Comparison of ENCODE assay signal across 16 cellular contexts in genomic region chr10:3362415-3362814, GRCh38.
DNase-seq lines count a peak whose midpoint lies in the region; ATAC-seq lines count a peak whose summit lies in the region.
"Had no signal": no experiment of that assay in that cellular context is flagged by ENCODE, and none has a peak within 500 bp of the region (broad histone marks: within the 10 kb centered on the region; RNA-seq: fewer than 3 reads in every experiment).

No MANE protein-coding gene starts in this region.

- H3K27me3 Mint-ChIP-seq in activated T-helper 17 cell treated with anti-CD3 and anti-CD28 coated beads, Interleukin-2, amount 50 U/mL, for 72 hours: no peaks in the 10 kb centered on the region
- H3K27me3 Mint-ChIP-seq: CD4-positive, CD25-positive, alpha-beta regulatory T cell had no signal

- H3K36me3 Mint-ChIP-seq in activated T-helper 17 cell treated with anti-CD3 and anti-CD28 coated beads, Interleukin-2, amount 50 U/mL, for 72 hours (ENCODE audit: low read depth): no peaks in the 10 kb centered on the region
- no peaks in the 10 kb centered on the region for H3K36me3 Mint-ChIP-seq in stimulated activated effector memory CD8-positive, alpha-beta T cell treated with anti-CD3 and anti-CD28 coated beads, Interleukin-12 subunit alpha, Interleukin-12 subunit beta, amount 100 ng/mL, for 72 hours
- H3K36me3 Mint-ChIP-seq: CD14-positive monocyte; CD8-positive, alpha-beta T cell had no signal

- peak; percentile 55 to 68 for ATAC-seq in activated CD4-positive, CD25-positive, alpha-beta regulatory T cell treated with anti-CD3 and anti-CD28 coated beads, Interleukin-2, amount 50 U/mL, for 24 hours
- ATAC-seq in activated T-helper 17 cell treated with anti-CD3 and anti-CD28 coated beads, Interleukin-2, amount 50 U/mL, for 72 hours (replicated peaks): peak; percentile 88
- peak; percentile 89 for ATAC-seq in stimulated activated effector memory CD8-positive, alpha-beta T cell treated with anti-CD3 and anti-CD28 coated beads, Interleukin-12 subunit alpha, Interleukin-12 subunit beta, amount 100 ng/mL, for 72 hours
- no peak for ATAC-seq in stimulated activated naive CD8-positive, alpha-beta T cell treated with anti-CD3 and anti-CD28 coated beads, Interleukin-15, Interleukin-2, amounts not matched to agents 100 U/mL and 50 U/mL, for 24 hours
- ATAC-seq: CD8-positive, alpha-beta T cell had no signal

- no peak overlapping the region for H3K4me3 Mint-ChIP-seq in activated T-helper 17 cell treated with anti-CD3 and anti-CD28 coated beads, Interleukin-2, amount 50 U/mL, for 72 hours
- H3K4me3 Mint-ChIP-seq in stimulated activated effector memory CD8-positive, alpha-beta T cell treated with anti-CD3 and anti-CD28 coated beads, Interleukin-12 subunit alpha, Interleukin-12 subunit beta, amount 100 ng/mL, for 72 hours: no peak overlapping the region
- H3K4me3 Mint-ChIP-seq: CD14-positive monocyte; CD4-positive, CD25-positive, alpha-beta regulatory T cell; CD8-positive, alpha-beta T cell had no signal

- no peak overlapping the region for H3K27ac Mint-ChIP-seq in activated T-helper 17 cell treated with anti-CD3 and anti-CD28 coated beads, Interleukin-2, amount 50 U/mL, for 72 hours
- H3K27ac Mint-ChIP-seq in stimulated activated effector memory CD8-positive, alpha-beta T cell treated with anti-CD3 and anti-CD28 coated beads, Interleukin-12 subunit alpha, Interleukin-12 subunit beta, amount 100 ng/mL, for 72 hours: peak overlapping the region; percentile 40
- H3K27ac Mint-ChIP-seq: CD14-positive monocyte; CD4-positive, CD25-positive, alpha-beta regulatory T cell; CD8-positive, alpha-beta T cell had no signal

- no peak for DNase-seq in activated CD4-positive, CD25-positive, alpha-beta regulatory T cell (lab: John Stamatoyannopoulos, UW)
- no peak for DNase-seq in stimulated activated effector memory CD8-positive, alpha-beta T cell treated with anti-CD3 and anti-CD28 coated beads, Interleukin-12 subunit alpha, Interleukin-12 subunit beta, amount 100 ng/mL, for 72 hours (ENCODE audit: low spot score in 2 of 2)
- DNase-seq in stimulated activated naive CD8-positive, alpha-beta T cell treated with anti-CD3 and anti-CD28 coated beads, Interleukin-15, Interleukin-2, amounts not matched to agents 100 U/mL and 50 U/mL, for 24 hours: no peak
- DNase-seq: 8988T; ACHN; BE2C; C1 segment of cervical spinal cord; Caco-2; Calu3; CD4-positive, CD25-positive, alpha-beta regulatory T cell; CD8-positive, alpha-beta T cell; DMS79 treated with DMSO at 0.1 percent for 48 hours; GF-D8 had no signal

- H3K4me1 Mint-ChIP-seq in activated T-helper 17 cell treated with anti-CD3 and anti-CD28 coated beads, Interleukin-2, amount 50 U/mL, for 72 hours: no peaks in the 10 kb centered on the region
- no peaks in the 10 kb centered on the region for H3K4me1 Mint-ChIP-seq in stimulated activated effector memory CD8-positive, alpha-beta T cell treated with anti-CD3 and anti-CD28 coated beads, Interleukin-12 subunit alpha, Interleukin-12 subunit beta, amount 100 ng/mL, for 72 hours

- peaks cover 5% of the 10 kb centered on the region for H3K9me3 Mint-ChIP-seq in activated T-helper 17 cell treated with anti-CD3 and anti-CD28 coated beads, Interleukin-2, amount 50 U/mL, for 72 hours
- H3K9me3 Mint-ChIP-seq in stimulated activated effector memory CD8-positive, alpha-beta T cell treated with anti-CD3 and anti-CD28 coated beads, Interleukin-12 subunit alpha, Interleukin-12 subunit beta, amount 100 ng/mL, for 72 hours: peaks cover 6% of the 10 kb centered on the region
